Comparison of ENCODE assay signal across 20 cellular contexts in genomic region chrX:6748595-6748994, GRCh38.
"Had no signal": no experiment of that assay in that cellular context is flagged by ENCODE, and none has a peak within 500 bp of the region (broad histone marks: within the 10 kb centered on the region; RNA-seq: fewer than 3 reads in every experiment).

No MANE protein-coding gene starts in this region.

- H2AFZ ChIP-seq: parathyroid adenoma had no signal

- ATAC-seq: activated CD4-positive, alpha-beta T cell treated with anti-CD3 and anti-CD28 coated beads for 36 hours; activated T-cell treated with anti-CD3 and anti-CD28 coated beads, Interleukin-2, amount 50 U/mL, for 72 hours; lower lobe of right lung had no signal

- H3K79me2 ChIP-seq: parathyroid adenoma had no signal

- FAIRE-seq: endometrium, urothelium cell line had no signal

- H3K9me3 ChIP-seq: esophagus muscularis mucosa, lower lobe of right lung, stomach, thoracic aorta had no signal

- H3K36me3 ChIP-seq: breast epithelium, esophagus muscularis mucosa, lower lobe of right lung, stomach, thoracic aorta, WERI-Rb-1 had no signal

- DNase-seq: activated CD4-positive, alpha-beta memory T cell treated with anti-CD3 and anti-CD28 coated beads, Interleukin-2, amount 10 ng/mL, durations not matched to agents 7 days and 5 days; activated CD4-positive, alpha-beta T cell treated with anti-CD3 and anti-CD28 coated beads for 36 hours; activated gamma-delta T cell treated with Interleukin-2 at 50 U/mL for 16 hours; activated naive CD8-positive, alpha-beta T cell treated with anti-CD3 and anti-CD28 coated beads for 36 hours; activated T-cell treated with anti-CD3 and anti-CD28 coated beads, Interleukin-2, amount 50 U/mL, for 72 hours; immature natural killer cell; lower lobe of right lung; midbrain; naive B cell; retina; stimulated activated CD4-positive, alpha-beta T cell treated with anti-CD3 and anti-CD28 coated beads, Interleukin-15, amount 100 ng/mL, for 24 hours; stimulated activated CD4-positive, alpha-beta T cell treated with anti-CD3 and anti-CD28 coated beads, Interleukin-4, amount 100 ng/mL, for 24 hours; stomach; WERI-Rb-1 had no signal

- H3K4me3 ChIP-seq: breast epithelium, esophagus muscularis mucosa, lower lobe of right lung, stomach, thoracic aorta had no signal

- H3K27ac ChIP-seq: breast epithelium, esophagus muscularis mucosa, lower lobe of right lung, parathyroid adenoma, stomach, thoracic aorta, WERI-Rb-1 had no signal

- H3K9ac ChIP-seq: parathyroid adenoma had no signal

- H3K4me1 ChIP-seq: breast epithelium, esophagus muscularis mucosa, lower lobe of right lung, parathyroid adenoma, stomach had no signal

- H3K27me3 ChIP-seq: breast epithelium, esophagus muscularis mucosa, stomach had no signal
